19 cellular contexts compared by ENCODE assay signal in the genomic region with DNA sequence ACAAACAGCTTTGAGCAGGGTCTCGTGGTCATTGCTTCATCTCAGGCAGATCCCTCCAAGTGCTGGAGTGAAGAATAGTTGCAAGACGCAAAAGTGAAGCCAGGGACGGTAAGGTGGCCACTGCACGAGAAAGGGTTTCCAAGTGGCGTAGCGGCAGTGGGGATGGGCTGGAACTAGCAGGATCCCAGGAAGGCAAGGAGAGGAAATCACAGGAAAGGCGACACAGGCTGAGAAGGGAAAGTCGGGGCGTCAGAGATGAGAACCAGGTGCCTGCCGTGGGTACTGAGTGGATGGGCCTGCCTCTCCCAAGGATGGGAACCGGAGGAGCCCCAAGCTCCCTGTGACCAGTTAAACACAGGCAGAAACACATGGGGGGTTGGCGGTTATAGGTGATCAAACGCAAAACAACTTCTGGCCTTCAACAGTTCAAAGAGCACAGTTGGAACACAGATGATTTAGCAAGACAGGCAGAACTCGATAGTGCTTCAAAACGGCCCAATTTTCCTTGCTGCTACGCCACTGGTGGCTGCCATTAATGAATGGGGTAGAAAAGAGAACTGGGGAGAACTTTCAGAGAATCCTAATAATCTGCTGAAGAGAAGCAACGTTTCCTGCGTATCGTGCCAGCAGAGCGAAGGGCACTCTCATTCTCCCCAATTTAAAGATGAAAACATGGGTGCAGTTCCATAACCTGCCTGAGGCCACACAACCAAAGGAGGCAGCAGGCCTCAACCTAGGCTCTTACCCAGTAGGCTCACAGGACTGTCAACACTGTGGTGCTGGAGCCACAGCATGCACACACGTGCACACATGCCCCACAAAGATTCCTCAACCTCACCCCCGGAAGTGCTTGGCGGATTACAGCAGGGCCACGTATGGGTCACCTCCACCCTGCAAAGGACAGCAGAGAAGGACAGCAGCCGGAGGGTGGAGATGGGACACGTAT.
DNase-seq lines count a peak whose midpoint lies in the region; ATAC-seq and TF ChIP-seq lines count a peak whose summit lies in the region.
"Had no signal": no experiment of that assay in that cellular context is flagged by ENCODE, and none has a peak within 500 bp of the region (broad histone marks: within the 10 kb centered on the region; RNA-seq: fewer than 3 reads in every experiment).

No MANE protein-coding gene starts in this region.

- H3K4me1 ChIP-seq in Caco-2 (peaks cover 16% of the 10 kb centered on the region), HEK293 (ENCODE audit: control insufficient read depth, insufficient read depth, low read length) (peaks cover 6% of the 10 kb centered on the region), osteoblast (ENCODE audit: insufficient read depth, low read length) (peaks cover 27% of the 10 kb centered on the region)

- H4K20me1 ChIP-seq in osteoblast (ENCODE audit: insufficient read depth, low read length) = peaks cover 14% of the 10 kb centered on the region

- no TSS peak for BruUV-seq in Caco-2 (replicated peaks; lab: Mats Ljungman, UMichigan)

- H3K79me2 ChIP-seq in osteoblast (ENCODE audit: insufficient read depth, low read length) = no peaks in the 10 kb centered on the region

- intact Hi-C loops in Caco-2 (cut with micrococcal nuclease; ENCODE audit: unreplicated experiment) = no loop called here

- H3K4me3 Mint-ChIP-seq in Caco-2 (ENCODE audit: unreplicated experiment) = no peak overlapping the region
- no peak overlapping the region for H3K4me3 Mint-ChIP-seq in endothelial cell (ENCODE audit: unreplicated experiment)
- H3K4me3 Mint-ChIP-seq: activated CD4-positive, alpha-beta T cell treated with anti-CD3 and anti-CD28 coated beads, Interleukin-2, amount 10 ng/mL, durations not matched to agents 24 days and 14 days; CD8-positive, alpha-beta memory T cell; naive thymus-derived CD8-positive, alpha-beta T cell had no signal

- DNase-seq in Caco-2 (no peak), endothelial cell (ENCODE audit: low spot score) (no peak), osteoblast (ENCODE audit: insufficient read length, low spot score, missing footprints) (peak; percentile 55), UCSD-AML1 (lab: John Stamatoyannopoulos, UW; ENCODE audit: unreplicated experiment) (no peak), cerebellum (ENCODE audit: low spot score) (no peak)
- DNase-seq: activated CD4-positive, alpha-beta T cell treated with anti-CD3 and anti-CD28 coated beads, Interleukin-2, amount 10 ng/mL, durations not matched to agents 24 days and 14 days; activated T-cell treated with anti-CD3 and anti-CD28 coated beads for 4 hours; CD8-positive, alpha-beta memory T cell; kidney glomerular epithelial cell; naive thymus-derived CD8-positive, alpha-beta T cell; NCI-H1436; NCI-H524 treated with DMSO at 0.1 percent for 48 hours; stimulated activated CD4-positive, alpha-beta T cell treated with anti-CD3 and anti-CD28 coated beads, Interleukin-4, amount 100 ng/mL, for 24 hours; substantia nigra had no signal

- no peak for ATAC-seq in HG03460 (IDR thresholded peaks at IDR 0.05; ENCODE audit: unreplicated experiment)
- ATAC-seq: activated naive CD4-positive, alpha-beta T cell treated with anti-CD3 and anti-CD28 coated beads, Interleukin-2, amount 50 U/mL, for 72 hours; naive thymus-derived CD8-positive, alpha-beta T cell had no signal

- CTCF ChIA-PET in Caco-2 (lab: Charles Lee) (no interaction called here), HEK293 (lab: Yijun Ruan, JAX) (no interaction called here)

- no peak overlapping the region for H2AFZ ChIP-seq in osteoblast (ENCODE audit: low read length)

- peaks cover 20% of the 10 kb centered on the region for H3K36me3 Mint-ChIP-seq in Caco-2 (ENCODE audit: insufficient read depth, unreplicated experiment)
- H3K36me3 Mint-ChIP-seq in endothelial cell (ENCODE audit: low read depth, unreplicated experiment) = peaks cover 34% of the 10 kb centered on the region

- POLR2A ChIA-PET in Caco-2 (lab: Charles Lee) = no interaction called here
- POLR2A ChIA-PET in HEK293 (lab: Yijun Ruan, JAX) = no interaction called here

- peaks cover 2% of the 10 kb centered on the region; the same call in 1 of the 2 replicates for H3K36me3 ChIP-seq in Caco-2 (ENCODE audit: control insufficient read depth, insufficient read depth, low read length)
- peaks cover 0 to 19% of the 10 kb centered on the region in 2 experiments; a peak in 1 of 3 replicates for H3K36me3 ChIP-seq in HEK293 (ENCODE audit: control insufficient read depth in 2 of 2, insufficient read depth in 1 of 2, low read length in 2 of 2)
- H3K36me3 ChIP-seq in osteoblast (ENCODE audit: insufficient read depth, low read length) = no peaks in the 10 kb centered on the region

- H3K27me3 Mint-ChIP-seq in Caco-2 (ENCODE audit: insufficient read depth, unreplicated experiment) (no peaks in the 10 kb centered on the region), endothelial cell (ENCODE audit: unreplicated experiment) (peaks cover 12% of the 10 kb centered on the region)
- H3K27me3 Mint-ChIP-seq: activated CD4-positive, alpha-beta T cell treated with anti-CD3 and anti-CD28 coated beads, Interleukin-2, amount 10 ng/mL, durations not matched to agents 24 days and 14 days; CD8-positive, alpha-beta memory T cell; naive thymus-derived CD8-positive, alpha-beta T cell had no signal

- H3K27me3 ChIP-seq in Caco-2 (replicated peaks; ENCODE audit: control insufficient read depth, insufficient read depth, low read length) (no peaks in the 10 kb centered on the region), osteoblast (ENCODE audit: insufficient read depth, low read length) (no peaks in the 10 kb centered on the region)

- H3K27ac Mint-ChIP-seq in Caco-2 (ENCODE audit: unreplicated experiment) (peak overlapping the region; percentile 12), endothelial cell (ENCODE audit: unreplicated experiment) (peak overlapping the region; percentile 33)
- H3K27ac Mint-ChIP-seq: activated CD4-positive, alpha-beta T cell treated with anti-CD3 and anti-CD28 coated beads, Interleukin-2, amount 10 ng/mL, durations not matched to agents 24 days and 14 days had no signal

- H3K9me3 Mint-ChIP-seq in Caco-2 (ENCODE audit: unreplicated experiment) (no peaks in the 10 kb centered on the region), endothelial cell (ENCODE audit: unreplicated experiment) (no peaks in the 10 kb centered on the region)
- H3K9me3 Mint-ChIP-seq: activated CD4-positive, alpha-beta T cell treated with anti-CD3 and anti-CD28 coated beads, Interleukin-2, amount 10 ng/mL, durations not matched to agents 24 days and 14 days; activated naive CD4-positive, alpha-beta T cell treated with anti-CD3 and anti-CD28 coated beads, Interleukin-2, amount 50 U/mL, for 72 hours; CD8-positive, alpha-beta memory T cell; naive thymus-derived CD8-positive, alpha-beta T cell had no signal

- H3K9me3 ChIP-seq in Caco-2 = no peaks in the 10 kb centered on the region
- no peaks in the 10 kb centered on the region for H3K9me3 ChIP-seq in HEK293 (ENCODE audit: control insufficient read depth, insufficient read depth, low read depth, low read length)
- H3K9me3 ChIP-seq in osteoblast (ENCODE audit: low read depth, low read length) = no peaks in the 10 kb centered on the region

- peak overlapping the region; percentile 39; the same call in 1 of the 2 replicates for H3K27ac ChIP-seq in HEK293 (ENCODE audit: extremely low read depth, low read depth, low read length)
- no peak overlapping the region for H3K27ac ChIP-seq in osteoblast (ENCODE audit: low read depth, low read length)
- H3K27ac ChIP-seq: coronary artery had no signal

- no peak overlapping the region for H3K4me3 ChIP-seq in Caco-2 (ENCODE audit: low read depth, low read length)
- no peak overlapping the region for H3K4me3 ChIP-seq in HEK293 (ENCODE audit: low read depth, low read length)
- H3K4me3 ChIP-seq in osteoblast (ENCODE audit: insufficient read depth, low read length) = no peak overlapping the region
- H3K4me3 ChIP-seq: coronary artery, smooth muscle cell had no signal

- H3K4me2 ChIP-seq in osteoblast (ENCODE audit: insufficient read depth, low read length) = no peak overlapping the region
- H3K4me2 ChIP-seq: smooth muscle cell had no signal

- H3K4me1 Mint-ChIP-seq in Caco-2 (ENCODE audit: low read depth, unreplicated experiment) = peaks cover 18% of the 10 kb centered on the region
- H3K4me1 Mint-ChIP-seq in endothelial cell (ENCODE audit: unreplicated experiment) = peaks cover 22% of the 10 kb centered on the region

- no peak for TF ChIP-seq CTCF in Caco-2 (IDR thresholded peaks at IDR 0.05; ENCODE audit: insufficient read depth in 1 of 2, low read depth in 1 of 2, low read length in 1 of 2, severe bottlenecking in 1 of 2, unreplicated experiment in 1 of 2)
- TF ChIP-seq CTCF in HEK293 (tag by site-specific recombination; IDR thresholded peaks at IDR 0.05) = no peak
- no peak for TF ChIP-seq CTCF in endothelial cell (IDR thresholded peaks at IDR 0.05; ENCODE audit: unreplicated experiment)
- peak; percentile 6 for TF ChIP-seq CTCF in osteoblast (IDR thresholded peaks at IDR 0.05; ENCODE audit: extremely low read depth, low read depth, low read length)

TF ChIP-seq in HEK293, 187 proteins besides CTCF, POLR2A, EP300 and RAD21:
- no peak for TF ChIP-seq ZNF654 (tag by site-specific recombination; IDR thresholded peaks at IDR 0.05; ENCODE audit: low read depth)
- no peak for TF ChIP-seq SCRT2 (tag by site-specific recombination; IDR thresholded peaks at IDR 0.05)
- no peak for TF ChIP-seq ZNF174 (tag by site-specific recombination; IDR thresholded peaks at IDR 0.05)
- TF ChIP-seq ZNF585B (tag by site-specific recombination; IDR thresholded peaks at IDR 0.05) = no peak
- no peak for TF ChIP-seq ZNF23 (tag by site-specific recombination; IDR thresholded peaks at IDR 0.05; ENCODE audit: borderline replicate concordance)
- TF ChIP-seq ZNF366 (tag by site-specific recombination; conservative IDR thresholded peaks at IDR 0.05) = no peak
- TF ChIP-seq PRDM1 (tag by site-specific recombination; IDR thresholded peaks at IDR 0.05) = no peak
- no peak for TF ChIP-seq ZSCAN30 (tag by site-specific recombination; IDR thresholded peaks at IDR 0.05)
